Comparison of ENCODE assay signal across 8 cellular contexts in the genomic region with DNA sequence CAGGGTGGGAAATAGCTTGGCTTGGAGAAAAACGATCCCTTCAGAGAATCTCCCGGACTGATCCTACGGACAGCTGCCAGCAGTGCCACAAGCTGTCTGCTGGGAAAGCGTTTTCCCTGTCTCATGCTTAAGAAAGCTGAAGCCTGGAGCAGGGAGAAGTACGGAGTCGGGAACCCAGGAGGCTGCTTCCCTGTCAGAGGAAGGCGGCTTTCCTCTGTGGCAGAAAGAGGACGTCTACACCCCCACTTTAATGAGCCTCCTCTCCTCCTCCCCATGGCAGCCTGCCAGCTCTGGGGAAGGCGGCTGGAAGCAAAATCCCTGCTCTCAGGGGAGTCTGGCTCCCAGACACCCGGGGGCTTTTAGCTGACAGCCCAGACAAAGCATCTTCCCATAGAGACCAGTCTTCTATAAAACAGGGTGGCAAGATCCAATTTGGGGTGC. TPM values are rescaled to one million over a fixed set of nuclear protein-coding genes. Genes with fewer than 3 reads are reported as not detected.
A peak's percentile ranks its signal among the peaks of the same experiment; 100 is the strongest.
DNase-seq lines count a peak whose midpoint lies in the region; ATAC-seq and TF ChIP-seq lines count a peak whose summit lies in the region.

No MANE protein-coding gene starts in this region.

- H3K36me3 Mint-ChIP-seq in T-cell: peaks cover 5% of the 10 kb centered on the region
- H3K36me3 Mint-ChIP-seq in immature natural killer cell: no peaks in the 10 kb centered on the region

- peak; percentile 62 for DNase-seq in A172 (ENCODE audit: low spot score)
- peak; percentile 53 for DNase-seq in H4 (ENCODE audit: low spot score)
- DNase-seq in T-cell: no peak
- DNase-seq in immature natural killer cell: no peak
- no peak for DNase-seq in GM20000 (ENCODE audit: low spot score)
- DNase-seq in HuH-7.5 (ENCODE audit: low spot score): no peak
- no peak for DNase-seq in DMS114 treated with DMSO at 0.1 percent for 48 hours (lab: John Stamatoyannopoulos, UW; ENCODE audit: unreplicated experiment)

- H3K27me3 Mint-ChIP-seq in T-cell (no peaks in the 10 kb centered on the region), immature natural killer cell (ENCODE audit: low read depth in 3 of 3) (peaks cover 0 to 5% (median 4%) of the 10 kb centered on the region in 3 donors)

- no peaks in the 10 kb centered on the region for H3K9me3 Mint-ChIP-seq in T-cell
- no peaks in the 10 kb centered on the region for H3K9me3 Mint-ChIP-seq in immature natural killer cell

- H3K27ac Mint-ChIP-seq in T-cell (peak overlapping the region; percentile 78 to 99), immature natural killer cell (peak overlapping the region in 5 of 6 donors; percentile 42 to 84 (median 78))

- CTCF ChIA-PET in T-cell (lab: Charles Lee): interaction anchor here (0.5 to 1.9 kb wide), 5 partner anchors 10 to 948 kb away, joined by 3 to 11 read pairs (median 7); no protein-coding TSS in a partner anchor

- H3K4me1 Mint-ChIP-seq in T-cell: peaks cover 94 to 97% (median 97%) of the 10 kb centered on the region in 3 donors
- peaks cover 95 to 96% of the 10 kb centered on the region in 2 donors for H3K4me1 Mint-ChIP-seq in immature natural killer cell

- POLR2A ChIA-PET in T-cell (lab: Charles Lee): interaction anchor here in 1 of 2 donors (0.5 kb wide), 1 partner anchor 504 kb away, joined by 3 read pairs; no protein-coding TSS in a partner anchor

- TF ChIP-seq CTCF in GM20000 (IDR thresholded peaks at IDR 0.05; ENCODE audit: extremely low read depth, missing control alignments): no peak

- H3K4me3 Mint-ChIP-seq in T-cell (peak overlapping the region; percentile 11 to 99 (median 37)), immature natural killer cell (no peak overlapping the region)

- no peak for ATAC-seq in T-cell (replicated peaks in 1 of 4)
- ATAC-seq in GM18867 (IDR thresholded peaks at IDR 0.05; ENCODE audit: unreplicated experiment): no peak

RNA-seq across cellular contexts. Expression of a gene that starts 7.3 kb away (rescaled TPM):
- total RNA-seq in A172 (2014; rRNA removed; shearing (Covaris generic)): 1.2 and 2.0 TPM in 2 replicates
- total RNA-seq in H4 (2014; rRNA removed; shearing (Covaris generic)): 2.1 and 2.4 TPM in 2 replicates
- 100 to 1,000 TPM in 3 of 5 donors, 10 to 100 TPM in 2; 70.8 to 110 (median 101) TPM for total RNA-seq in T-cell
- 1 to 10 TPM; 1.6 to 9.1 (median 2.9) TPM for polyA plus RNA-seq in immature natural killer cell

Comparison
In these comparisons a context has a peak if more than half of its experiments do, and no peak if none do; other contexts are left out.
1. DNase-seq: peak in A172 (single experiment) and H4 (single experiment); none in T-cell (0 of 34), immature natural killer cell (0 of 3), GM20000 (single experiment), HuH-7.5 (single experiment) and DMS114 treated with DMSO at 0.1 percent for 48 hours (single experiment).
2. H3K4me3 Mint-ChIP-seq: peak in T-cell (3 of 3); none in immature natural killer cell (0 of 5).
3. RNA of a gene that starts 7.3 kb away (total RNA-seq): 70.8 to 110 TPM in T-cell; 2.1 to 2.4 TPM in H4 and 1.2 to 2.0 TPM in A172; every median in the first group is over 10 times any median in the second.